ENCODE assay signal across 12 cellular contexts in the genomic region with DNA sequence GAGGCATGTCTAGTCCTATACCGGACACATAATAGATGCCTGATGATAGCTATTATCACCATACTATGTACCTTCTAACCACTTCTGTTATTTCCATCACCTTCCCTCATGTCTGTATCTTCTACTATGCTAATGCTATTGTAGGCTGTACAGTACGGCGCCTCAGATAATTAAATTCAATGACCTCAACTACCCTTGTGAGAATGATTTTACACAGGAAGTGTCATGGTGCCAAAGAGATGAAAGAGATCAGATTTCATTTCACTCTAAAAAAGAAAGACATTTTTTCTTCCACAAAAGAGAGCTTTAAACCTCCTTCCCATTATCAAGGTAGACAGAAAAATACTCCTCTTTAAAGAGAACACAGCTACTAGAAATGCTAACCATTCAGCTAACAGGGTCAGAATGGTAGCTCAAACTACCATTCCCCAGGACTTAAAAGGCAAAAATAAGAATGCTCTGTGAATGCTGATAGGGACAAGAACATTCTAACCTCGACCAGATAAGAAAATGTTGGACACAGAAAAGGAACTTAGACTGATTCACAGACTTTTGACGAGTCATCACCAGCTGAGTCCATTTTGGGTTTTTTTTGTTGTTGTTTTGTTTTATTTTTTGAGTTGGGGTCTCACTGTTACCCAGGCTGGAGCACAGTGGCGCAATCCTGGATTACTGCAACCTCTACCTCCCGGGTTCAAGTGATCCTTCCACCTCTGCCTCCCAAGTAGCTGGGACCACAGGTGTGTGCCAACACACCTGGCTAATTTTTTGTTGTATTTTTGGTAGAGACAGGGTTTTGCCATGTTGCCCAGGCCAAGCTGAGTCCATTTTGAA.
DNase-seq lines count a peak whose midpoint lies in the region; ATAC-seq, FAIRE-seq and TF ChIP-seq lines count a peak whose summit lies in the region.
"Had no signal": no experiment of that assay in that cellular context is flagged by ENCODE, and none has a peak within 500 bp of the region (broad histone marks: within the 10 kb centered on the region; RNA-seq: fewer than 3 reads in every experiment).

No MANE protein-coding gene starts in this region.

- H3K4me3 Mint-ChIP-seq in type B pancreatic cell = peak overlapping the region; percentile 18

- intact Hi-C loops in right lobe of liver (cut with DNase I) = no loop called here
- intact Hi-C loops in HepG2 (cut with micrococcal nuclease; ENCODE audit: unreplicated experiment) = loop anchor here (10.0 kb wide), 1 partner anchor 171 kb away; no protein-coding TSS in a partner anchor

- POLR2A ChIA-PET in HepG2 (lab: Yijun Ruan, JAX) = no interaction called here

- in situ Hi-C loops in HepG2 (cut with HindIII; ENCODE audit: extremely low pct_ligation_motif_present, low pct_unique_long_range_greater_than_20kb) = loop anchor here (25.0 kb wide), 1 partner anchor 266 kb away; no protein-coding TSS in a partner anchor

- peaks cover 12% of the 10 kb centered on the region for H3K4me1 Mint-ChIP-seq in type B pancreatic cell (ENCODE audit: unreplicated experiment)

- no peak for TF ChIP-seq CTCF in right lobe of liver (IDR thresholded peaks at IDR 0.05)
- TF ChIP-seq CTCF in HepG2 (CRISPR knock-in tag; IDR thresholded peaks at IDR 0.05) = no peak
- no peak for TF ChIP-seq CTCF in fibroblast of mammary gland (conservative IDR thresholded peaks at IDR 0.05; ENCODE audit: control insufficient read depth, insufficient read depth, low read depth, low read length)
- no peak for TF ChIP-seq CTCF in type B pancreatic cell (conservative IDR thresholded peaks at IDR 0.05)
- no peak for TF ChIP-seq CTCF in D721Med (IDR thresholded peaks at IDR 0.05; ENCODE audit: insufficient read depth, missing control alignments)

- TF ChIP-seq POLR2A in right lobe of liver (IDR thresholded peaks at IDR 0.05) = no peak
- TF ChIP-seq POLR2A in HepG2 (IDR thresholded peaks at IDR 0.05; ENCODE audit: insufficient read depth in 1 of 2, low read depth in 2 of 2, low read length in 2 of 2) = no peak

- H3K27me3 ChIP-seq in right lobe of liver (no peaks in the 10 kb centered on the region), HepG2 (ENCODE audit: control insufficient read depth in 1 of 2, insufficient read depth in 2 of 2, low read length in 2 of 2) (no peaks in the 10 kb centered on the region)
- H3K27me3 ChIP-seq: ovary had no signal

- H4K20me1 ChIP-seq in HepG2 (ENCODE audit: insufficient read depth, low read length) = no peaks in the 10 kb centered on the region

- H3K9ac ChIP-seq in HepG2 (ENCODE audit: insufficient read depth, low read depth, low read length) = no peak overlapping the region

- ATAC-seq in right lobe of liver = peak in 2 of 4 donors; percentile 18 to 26
- no peak for ATAC-seq in HepG2
- ATAC-seq in esophagus mucosa = no peak

- CTCF ChIA-PET in HepG2 (lab: Yijun Ruan, JAX; ENCODE audit: low intra/inter-chr PET ratio, low total read pairs) = no interaction called here

- TF ChIP-seq RAD21 in HepG2 (CRISPR knock-in tag; IDR thresholded peaks at IDR 0.05) = no peak

- TF ChIP-seq EP300 in HepG2 (IDR thresholded peaks at IDR 0.05; ENCODE audit: low read depth in 2 of 2, low read length in 2 of 2) (no peak), HepG2 (CRISPR knock-in tag; IDR thresholded peaks at IDR 0.05; ENCODE audit: borderline replicate concordance) (no peak)

- H3K4me3 ChIP-seq in right lobe of liver = no peak overlapping the region
- no peak overlapping the region for H3K4me3 ChIP-seq in HepG2 (replicated peaks in 1 of 3; ENCODE audit: insufficient read depth in 1 of 3, low read depth in 2 of 3, low read length in 3 of 3)
- no peak overlapping the region for H3K4me3 ChIP-seq in fibroblast of mammary gland (ENCODE audit: control insufficient read depth, low read depth, low read length)
- H3K4me3 ChIP-seq: ovary had no signal

- WGBS in right lobe of liver (ENCODE audit: insufficient coverage, low coverage, low lambda C conversion rate, missing lambda C conversion rate) = 62% methylated on average over 7 of the region's 7 CpGs
- 43% methylated on average over 7 of the region's 7 CpGs for WGBS in HepG2 (ENCODE audit: low lambda C conversion rate)

- H3K27ac Mint-ChIP-seq in type B pancreatic cell = peak overlapping the region; percentile 3

- H3K27me3 Mint-ChIP-seq in type B pancreatic cell = no peaks in the 10 kb centered on the region

- no peak overlapping the region for H3K4me2 ChIP-seq in HepG2 (ENCODE audit: low read depth, low read length)

- no peaks in the 10 kb centered on the region for H3K79me2 ChIP-seq in HepG2 (ENCODE audit: insufficient read depth, low read length)

- H3K4me1 ChIP-seq in right lobe of liver (peaks cover 0 to 19% (median 3%) of the 10 kb centered on the region in 4 donors), HepG2 (ENCODE audit: insufficient read depth, low read length) (peaks cover 17% of the 10 kb centered on the region)

- H3K36me3 Mint-ChIP-seq in type B pancreatic cell = no peaks in the 10 kb centered on the region

- H3K27ac ChIP-seq in right lobe of liver (peak overlapping the region; percentile 1 to 32 (median 14)), HepG2 (ENCODE audit: extremely low read length, insufficient read depth, low read length) (no peak overlapping the region)
- H3K27ac ChIP-seq: ovary had no signal

- DNase-seq in right lobe of liver (no peak), HepG2 (ENCODE audit: low spot score) (no peak), OCI-M2 (lab: John Stamatoyannopoulos, UW; ENCODE audit: unreplicated experiment) (peak; percentile 34), fibroblast of mammary gland (ENCODE audit: low read depth) (peak; percentile 24), type B pancreatic cell (ENCODE audit: extremely low spot score, unreplicated experiment) (no peak), D721Med (ENCODE audit: insufficient read length, low spot score) (no peak), amniotic stem cell (lab: John Stamatoyannopoulos, UW) (no peak)
- DNase-seq: activated CD8-positive, alpha-beta memory T cell treated with anti-CD3 and anti-CD28 coated beads for 24 hours; AML-193; NCI-H187 treated with DMSO at 0.1 percent for 48 hours; ovary had no signal

- H3K36me3 ChIP-seq in right lobe of liver (no peaks in the 10 kb centered on the region), HepG2 (replicated peaks in 1 of 2; ENCODE audit: control insufficient read depth in 1 of 2, insufficient read depth in 2 of 2, low read length in 2 of 2) (no peaks in the 10 kb centered on the region)
- H3K36me3 ChIP-seq: ovary had no signal

- BruUV-seq in HepG2 (replicated peaks; lab: Mats Ljungman, UMichigan) = no TSS peak

- H2AFZ ChIP-seq in HepG2 (ENCODE audit: low read length) = no peak overlapping the region

- H3K9me3 ChIP-seq in right lobe of liver = no peaks in the 10 kb centered on the region
- H3K9me3 ChIP-seq in HepG2 (ENCODE audit: low read length) = no peaks in the 10 kb centered on the region
- H3K9me3 ChIP-seq: ovary had no signal

- FAIRE-seq in HepG2 (lab: Jason Lieb, UNC) (no peak), D721Med (lab: Jason Lieb, UNC) (no peak)

- H3K9me3 Mint-ChIP-seq in type B pancreatic cell = no peaks in the 10 kb centered on the region

TF ChIP-seq in HepG2, 621 proteins besides CTCF, POLR2A, EP300 and RAD21 (continues in another document):
- TF ChIP-seq ZNF776 (CRISPR knock-in tag; IDR thresholded peaks at IDR 0.05) (no peak), CEBPG (CRISPR knock-in tag; IDR thresholded peaks at IDR 0.05) (no peak), NRL (CRISPR knock-in tag; IDR thresholded peaks at IDR 0.05; ENCODE audit: borderline replicate concordance) (no peak), ZNF598 (CRISPR knock-in tag; IDR thresholded peaks at IDR 0.05; ENCODE audit: borderline replicate concordance) (no peak), GFI1 (CRISPR knock-in tag; IDR thresholded peaks at IDR 0.05; ENCODE audit: borderline replicate concordance) (no peak), ZNF10 (CRISPR knock-in tag; IDR thresholded peaks at IDR 0.05; ENCODE audit: borderline replicate concordance, low read depth) (no peak), ISL2 (CRISPR knock-in tag; IDR thresholded peaks at IDR 0.05) (no peak), NR1H2 (CRISPR knock-in tag; IDR thresholded peaks at IDR 0.05; ENCODE audit: borderline replicate concordance, low read depth) (no peak), ZNF354B (CRISPR knock-in tag; IDR thresholded peaks at IDR 0.05) (no peak)
- TF ChIP-seq, protein P1, sequence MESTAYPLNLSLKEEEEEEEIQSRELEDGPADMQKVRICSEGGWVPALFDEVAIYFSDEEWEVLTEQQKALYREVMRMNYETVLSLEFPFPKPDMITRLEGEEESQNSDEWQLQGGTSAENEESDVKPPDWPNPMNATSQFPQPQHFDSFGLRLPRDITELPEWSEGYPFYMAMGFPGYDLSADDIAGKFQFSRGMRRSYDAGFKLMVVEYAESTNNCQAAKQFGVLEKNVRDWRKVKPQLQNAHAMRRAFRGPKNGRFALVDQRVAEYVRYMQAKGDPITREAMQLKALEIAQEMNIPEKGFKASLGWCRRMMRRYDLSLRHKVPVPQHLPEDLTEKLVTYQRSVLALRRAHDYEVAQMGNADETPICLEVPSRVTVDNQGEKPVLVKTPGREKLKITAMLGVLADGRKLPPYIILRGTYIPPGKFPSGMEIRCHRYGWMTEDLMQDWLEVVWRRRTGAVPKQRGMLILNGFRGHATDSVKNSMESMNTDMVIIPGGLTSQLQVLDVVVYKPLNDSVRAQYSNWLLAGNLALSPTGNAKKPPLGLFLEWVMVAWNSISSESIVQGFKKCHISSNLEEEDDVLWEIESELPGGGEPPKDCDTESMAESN (CRISPR knock-in tag; conservative IDR thresholded peaks at IDR 0.05) = no peak

Comparison
In these comparisons a context has a peak if more than half of its experiments do, and no peak if none do; other contexts are left out.
1. DNase-seq: peak in OCI-M2 (single experiment) and fibroblast of mammary gland (single experiment); none in right lobe of liver (0 of 3), HepG2 (single experiment), type B pancreatic cell (single experiment), D721Med (single experiment) and amniotic stem cell (single experiment).